ENCODE assay signal across 18 cellular contexts in genomic region chr13:94661396-94661795, GRCh38. TPM values are rescaled to one million over a fixed set of nuclear protein-coding genes. Genes with fewer than 3 reads are reported as not detected.
DNase-seq lines count a peak whose midpoint lies in the region; ATAC-seq, FAIRE-seq and TF ChIP-seq lines count a peak whose summit lies in the region.
"Had no signal": no experiment of that assay in that cellular context is flagged by ENCODE, and none has a peak within 500 bp of the region (broad histone marks: within the 10 kb centered on the region; RNA-seq: fewer than 3 reads in every experiment).

No MANE protein-coding gene starts in this region.

- DNase-seq in NCI-H1092 treated with DMSO at 0.1 percent for 48 hours (lab: John Stamatoyannopoulos, UW), result peak; percentile 56
- no peak for DNase-seq in NCI-H1092 (lab: John Stamatoyannopoulos, UW)
- DNase-seq in DMS153 (lab: John Stamatoyannopoulos, UW), result no peak
- DNase-seq in pancreas, result no peak
- DNase-seq: 8988T; CD4-positive, alpha-beta memory T cell; DND-41; NCI-H1694; NCI-H2107; SK-N-SH had no signal

- no peak for FAIRE-seq in pancreas (lab: Jason Lieb, UNC)
- FAIRE-seq: G401.6, GM12878 had no signal

- peak overlapping the region; percentile 12 to 85 (median 61) for H3K27ac Mint-ChIP-seq in brain
- H3K27ac Mint-ChIP-seq: CD4-positive, alpha-beta memory T cell had no signal

- peak overlapping the region; percentile 23 to 79 (median 77) for H3K4me3 Mint-ChIP-seq in brain
- H3K4me3 Mint-ChIP-seq: CD4-positive, alpha-beta memory T cell had no signal

- no peaks in the 10 kb centered on the region for H3K36me3 ChIP-seq in HUES48 (ENCODE audit: control insufficient read depth, insufficient read depth, low read length)
- H3K36me3 ChIP-seq in neuron (ENCODE audit: insufficient read depth, low read length), result no peaks in the 10 kb centered on the region
- no peaks in the 10 kb centered on the region for H3K36me3 ChIP-seq in pancreas

- H3K27ac ChIP-seq in HUES48 (ENCODE audit: low read depth, low read length) (peak overlapping the region; percentile 60), pancreas (no peak overlapping the region)

- H3K9ac ChIP-seq in HUES48 (ENCODE audit: low read depth, low read length), result no peak overlapping the region
- H3K9ac ChIP-seq: SK-N-SH had no signal

- ATAC-seq in HG03025 (IDR thresholded peaks at IDR 0.05; ENCODE audit: low FRiP score, unreplicated experiment) (no peak), pancreas (no peak)
- ATAC-seq: Panc1 had no signal

- H3K9me3 ChIP-seq in HUES48 (ENCODE audit: control insufficient read depth, insufficient read depth, low read length), result no peaks in the 10 kb centered on the region
- H3K9me3 ChIP-seq in neuron (ENCODE audit: low read length), result no peaks in the 10 kb centered on the region
- no peaks in the 10 kb centered on the region for H3K9me3 ChIP-seq in pancreas
- H3K9me3 ChIP-seq: SK-N-SH had no signal

- peaks cover 37% of the 10 kb centered on the region for H3K4me1 Mint-ChIP-seq in brain
- H3K4me1 Mint-ChIP-seq: CD4-positive, alpha-beta memory T cell had no signal

- H3K4me1 ChIP-seq in HUES48 (ENCODE audit: control insufficient read depth, insufficient read depth, low read length), result peaks cover 36% of the 10 kb centered on the region
- peaks cover 54% of the 10 kb centered on the region for H3K4me1 ChIP-seq in neuron (ENCODE audit: insufficient read depth, low read length)
- peaks cover 0 to 2% (median 0%) of the 10 kb centered on the region in 3 donors for H3K4me1 ChIP-seq in pancreas

- H3K27me3 ChIP-seq in HUES48 (ENCODE audit: control insufficient read depth, insufficient read depth, low read length) (peaks cover 8% of the 10 kb centered on the region; the same call in 1 of the 2 replicates), neuron (ENCODE audit: insufficient read depth, low read length) (no peaks in the 10 kb centered on the region), pancreas (no peaks in the 10 kb centered on the region)

- peaks cover 0 to 9% (median 5%) of the 10 kb centered on the region in 5 experiments for H3K9me3 Mint-ChIP-seq in brain
- H3K9me3 Mint-ChIP-seq: CD4-positive, alpha-beta memory T cell had no signal

- H3K27me3 Mint-ChIP-seq in brain, result peaks cover 23% of the 10 kb centered on the region

- peak overlapping the region; percentile 21 for H2AFZ ChIP-seq in neuron (ENCODE audit: low read depth, low read length)

- H3K36me3 Mint-ChIP-seq in brain, result no peaks in the 10 kb centered on the region
- H3K36me3 Mint-ChIP-seq: CD4-positive, alpha-beta memory T cell had no signal

- no peak for TF ChIP-seq CTCF in brain (conservative IDR thresholded peaks at IDR 0.05)
- no peak for TF ChIP-seq CTCF in pancreas (IDR thresholded peaks at IDR 0.05)

- H3K4me3 ChIP-seq in HUES48 (ENCODE audit: low read depth, low read length) (no peak overlapping the region), neuron (ENCODE audit: low read length) (peak overlapping the region; percentile 25), pancreas (no peak overlapping the region)
- H3K4me3 ChIP-seq: GM12878 had no signal

- WGBS in pancreas, 2 donors, result 31 to 36% methylated on average over 5 of the region's 5 CpGs

- intact Hi-C loops in pancreas (cut with DNase I), result no loop called here

RNA-seq across cellular contexts. Expression of gene SOX21, which starts 50.9 kb away (rescaled TPM):
- polyA plus RNA-seq in brain (ENCODE audit: insufficient read depth, low read depth, low replicate concordance) (4.9 TPM), pancreas (not detected)
- under 1 TPM in 1 of 6 donors, not detected in 5; 0.16 TPM for total RNA-seq in pancreas
- total RNA-seq: CD4-positive, alpha-beta memory T cell; GM12878 had no signal
- polyA plus RNA-seq: BJ; CD4-positive, alpha-beta memory T cell; GM12878; SK-N-SH had no signal

RNA-seq across cellular contexts. Expression of gene GPR180, which starts 59.7 kb away (rescaled TPM):
- 1.9 TPM for polyA plus RNA-seq in brain (ENCODE audit: insufficient read depth, low read depth, low replicate concordance)
- 1 to 10 TPM; 1.9 to 3.2 (median 2.3) TPM for total RNA-seq in pancreas
- polyA plus RNA-seq in pancreas, result 1 to 10 TPM; 1.0 to 2.5 TPM
